Comparison of ENCODE assay signal across 8 cellular contexts in the genomic region with DNA sequence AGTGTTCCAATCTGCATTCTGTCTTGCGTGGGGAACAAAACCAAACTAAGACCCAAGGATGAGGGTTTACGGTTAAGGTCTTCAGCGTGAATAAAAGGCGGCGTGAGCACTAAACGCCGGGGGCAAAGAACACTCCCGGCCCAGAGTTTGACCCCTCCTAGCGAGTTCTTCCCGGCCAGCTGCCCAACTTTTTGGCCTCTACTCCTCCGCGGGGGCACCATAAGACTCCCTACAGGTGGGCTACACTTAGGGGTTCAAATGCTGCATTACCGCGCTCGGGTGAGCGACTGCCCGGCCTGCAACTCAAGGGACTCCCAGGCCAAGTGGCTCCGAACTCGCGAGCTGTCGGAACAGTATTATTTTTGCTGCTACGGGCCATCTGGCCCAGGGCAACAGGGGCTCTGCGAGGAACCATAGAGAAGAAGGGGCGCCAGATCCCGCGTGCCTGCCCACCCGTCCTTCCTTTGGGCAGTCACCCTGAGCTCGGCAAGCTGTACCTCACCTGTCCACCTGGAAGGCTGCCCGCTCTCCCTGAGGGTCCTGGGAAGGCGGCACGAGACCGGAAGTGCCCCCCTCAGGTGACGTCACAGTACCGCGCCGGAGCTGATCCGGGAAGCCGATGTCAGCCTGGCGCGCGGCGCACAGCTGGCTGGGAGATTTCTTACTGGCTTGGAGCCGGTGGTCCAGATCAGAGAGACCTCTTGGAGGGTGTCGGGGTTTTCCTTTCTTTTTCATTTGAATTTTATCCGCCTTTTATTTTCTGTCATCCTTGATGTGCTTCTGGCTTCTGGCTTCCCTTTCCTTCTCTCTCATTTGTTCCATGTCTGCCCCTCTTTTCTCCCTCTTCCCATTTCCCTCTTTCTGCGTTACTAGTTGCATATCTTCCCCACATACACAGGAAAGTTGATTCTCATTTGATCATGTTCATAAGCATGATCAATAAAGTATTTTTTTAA. TPM values are rescaled to one million over a fixed set of nuclear protein-coding genes. Genes with fewer than 3 reads are reported as not detected.
DNase-seq lines count a peak whose midpoint lies in the region; ATAC-seq lines count a peak whose summit lies in the region.

A gene (minus strand): TSS at position 567 of the 956 bp plus-strand sequence. CDS start 21,638 bp downstream, outside the sequence.

- H3K27me3 ChIP-seq in BLaER1: no peaks in the 10 kb centered on the region

- 0 out of 2 replicates have a peak, but pooled peaks cover 2% of the 10 kb centered on the region for H3K36me3 ChIP-seq in BLaER1

- peak; percentile 80 to 94 for DNase-seq in NCI-H526 (lab: John Stamatoyannopoulos, UW)
- DNase-seq in activated CD4-positive, alpha-beta T cell treated with anti-CD3 and anti-CD28 coated beads, Interleukin-2, amount 50 U/mL, for 1 hour: peak; percentile 79
- DNase-seq in dedifferentiated amniotic fluid mesenchymal stem cell (ENCODE audit: extremely low spot score): peak; percentile 86
- DNase-seq in left lobe of liver (ENCODE audit: low spot score): peak; percentile 95
- DNase-seq in stimulated activated CD4-positive, alpha-beta T cell treated with anti-CD3 and anti-CD28 coated beads, Interleukin-2, amount 100 ng/mL, for 24 hours: peak; percentile 85 to 88

- peak within 1 kb of the TSS; percentile 95 for H3K27ac ChIP-seq in BLaER1

- H3K9ac ChIP-seq in BLaER1: peak within 1 kb of the TSS; percentile 89

- peak within 1 kb of the TSS; percentile 92 for H3K4me2 ChIP-seq in BLaER1

- peaks cover 4% of the 10 kb centered on the region; the same call in 1 of the 2 replicates for H3K4me1 ChIP-seq in BLaER1

- H3K4me3 ChIP-seq in BLaER1: peak within 1 kb of the TSS; percentile 84

- ATAC-seq in GM19324 (IDR thresholded peaks at IDR 0.05; ENCODE audit: low FRiP score, unreplicated experiment): peak; percentile 95
- peak; percentile 85 for ATAC-seq in HG03460 (IDR thresholded peaks at IDR 0.05; ENCODE audit: unreplicated experiment)
- peak; percentile 88 for ATAC-seq in left lobe of liver

- no peaks in the 10 kb centered on the region for H3K9me3 ChIP-seq in BLaER1

- H4K20me1 ChIP-seq in BLaER1: peaks cover 10% of the 10 kb centered on the region; the same call in 1 of the 2 replicates

RNA-seq across cellular contexts. Expression of the gene that starts here (rescaled TPM):
- 12.6 TPM for total RNA-seq in left lobe of liver

Comparison
In these comparisons a context has a peak if more than half of its experiments do, and no peak if none do; other contexts are left out.
1. Peak in every context shown above with its lines: DNase-seq, ATAC-seq, H3K4me3 ChIP-seq and H3K27ac ChIP-seq.